9 cellular contexts compared by ENCODE assay signal in the genomic region with DNA sequence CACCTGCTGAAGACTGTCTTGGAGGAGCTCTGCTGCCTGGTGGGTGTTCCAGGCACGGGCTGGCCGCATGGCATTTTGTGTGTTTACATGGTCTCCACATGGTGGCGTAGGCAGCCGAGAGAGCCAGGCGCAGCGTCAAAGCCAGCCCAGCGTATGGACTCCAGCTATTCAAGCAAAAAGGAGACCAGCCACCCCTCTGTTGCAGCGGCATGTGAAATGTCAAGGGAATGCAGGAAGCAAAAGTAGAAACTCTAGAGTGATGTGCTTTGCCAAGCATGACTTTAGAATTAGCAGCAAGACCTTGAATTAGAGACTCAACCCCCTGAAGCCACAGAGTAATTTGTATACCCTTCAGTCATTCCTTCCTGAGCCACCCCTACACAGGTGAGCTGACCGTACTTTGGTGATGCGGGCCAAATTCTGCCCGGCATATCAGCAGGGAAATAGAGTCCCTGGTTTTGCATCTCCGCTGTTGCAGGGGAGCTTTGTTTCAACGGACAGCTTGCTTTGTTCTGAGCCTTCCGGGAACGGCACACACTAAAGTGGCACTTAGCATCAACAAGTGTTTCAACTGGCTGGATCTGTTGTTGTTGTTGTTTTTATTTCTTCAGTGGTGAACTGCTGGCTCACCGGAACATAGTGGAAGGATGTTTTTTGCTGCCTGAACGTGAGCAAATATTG. TPM values are rescaled to one million over a fixed set of nuclear protein-coding genes. Genes with fewer than 3 reads are reported as not detected.
DNase-seq lines count a peak whose midpoint lies in the region; ATAC-seq and TF ChIP-seq lines count a peak whose summit lies in the region.
"Had no signal": no experiment of that assay in that cellular context is flagged by ENCODE, and none has a peak within 500 bp of the region (broad histone marks: within the 10 kb centered on the region; RNA-seq: fewer than 3 reads in every experiment).

No MANE protein-coding gene starts in this region.

- H3K9me3 ChIP-seq in OCI-LY7 (ENCODE audit: low read length) (no peaks in the 10 kb centered on the region), vagina (no peaks in the 10 kb centered on the region)

- H3K4me1 ChIP-seq in OCI-LY7 (ENCODE audit: insufficient read depth, low read length, poor library complexity, severe bottlenecking) = peaks cover 77% of the 10 kb centered on the region
- no peaks in the 10 kb centered on the region for H3K4me1 ChIP-seq in vagina

- H3K4me3 ChIP-seq in AG04449 (ENCODE audit: low read depth, low read length) (no peak overlapping the region), GM12865 (ENCODE audit: low read depth, low read length) (no peak overlapping the region), OCI-LY7 (ENCODE audit: low read depth, low read length, poor library complexity, severe bottlenecking) (peak overlapping the region; percentile 60), vagina (no peak overlapping the region)

- CTCF ChIA-PET in AG04449 (lab: Yijun Ruan, JAX) (interaction anchor here (0.9 to 3.4 kb wide), 13 partner anchors 11 to 437 kb away, joined by 3 to 23 read pairs (median 5); no protein-coding TSS in a partner anchor), OCI-LY7 (lab: Charles Lee; ENCODE audit: unreplicated experiment) (interaction anchor here (0.7 to 2.4 kb wide), 10 partner anchors 19 to 412 kb away, joined by 3 to 8 read pairs (median 4); no protein-coding TSS in a partner anchor)

- POLR2A ChIA-PET in AG04449 (lab: Yijun Ruan, JAX) (no interaction called here), OCI-LY7 (lab: Charles Lee) (interaction anchor here (0.6 to 2.5 kb wide), 16 partner anchors 13 to 579 kb away, joined by 3 to 30 read pairs (median 4); a partner anchor contains a TSS)

- TF ChIP-seq CTCF in AG04449 (IDR thresholded peaks at IDR 0.05; ENCODE audit: insufficient read depth, low read length, missing control alignments) = peak; percentile 59
- TF ChIP-seq CTCF in GM12865 (IDR thresholded peaks at IDR 0.05; ENCODE audit: insufficient read depth, low read depth, low read length, missing control alignments) = peak; percentile 49
- TF ChIP-seq CTCF in OCI-LY7 (conservative IDR thresholded peaks at IDR 0.05; ENCODE audit: low read length) = peak; percentile 90
- no peak for TF ChIP-seq CTCF in vagina (IDR thresholded peaks at IDR 0.05)

- H3K9me2 ChIP-seq in OCI-LY7 (ENCODE audit: insufficient read depth, low read length) = no peaks in the 10 kb centered on the region

- DNase-seq in AG04449 (ENCODE audit: low read depth, low spot score) = no peak
- peak; percentile 56 for DNase-seq in GM12865 (ENCODE audit: low read depth)
- peak; percentile 93 for DNase-seq in OCI-LY7 (ENCODE audit: low spot score)
- peak; percentile 47 for DNase-seq in fibroblast of peridontal ligament (ENCODE audit: extremely low read depth)
- DNase-seq in pons (ENCODE audit: low spot score) = peak; percentile 16
- DNase-seq in epidermal melanocyte (ENCODE audit: insufficient read length, low spot score) = no peak
- no peak for DNase-seq in vagina (ENCODE audit: extremely low spot score in 2 of 2)

- H3K4me2 ChIP-seq in OCI-LY7 (ENCODE audit: low read length) = peak overlapping the region; percentile 64

- H4K20me1 ChIP-seq in OCI-LY7 (ENCODE audit: insufficient read depth, low read length) = no peaks in the 10 kb centered on the region

- no TSS peak for BruUV-seq in OCI-LY7 (replicated peaks; lab: Mats Ljungman, UMichigan)

- no peaks in the 10 kb centered on the region for H3K27me3 ChIP-seq in vagina

- H3K79me2 ChIP-seq in OCI-LY7 (ENCODE audit: insufficient read depth, low read depth, low read length) = no peaks in the 10 kb centered on the region

- no peak for TF ChIP-seq POLR2A in vagina (IDR thresholded peaks at IDR 0.05)

- no peaks in the 10 kb centered on the region for H3K36me3 ChIP-seq in OCI-LY7 (ENCODE audit: insufficient read depth, low read length)
- H3K36me3 ChIP-seq in vagina = no peaks in the 10 kb centered on the region

- H2AFZ ChIP-seq in OCI-LY7 (ENCODE audit: low read length) = peak overlapping the region; percentile 76

- ATAC-seq in HG03045 (IDR thresholded peaks at IDR 0.05; ENCODE audit: unreplicated experiment) = peak; percentile 61

- intact Hi-C loops in OCI-LY7 (cut with micrococcal nuclease; ENCODE audit: unreplicated experiment) (loop anchor here (1.0 kb wide), 4 partner anchors 43 to 392 kb away; no protein-coding TSS in a partner anchor), vagina (cut with DNase I) (no loop called here)

- H3K27ac ChIP-seq in OCI-LY7 (ENCODE audit: low read depth, low read length, poor library complexity, severe bottlenecking) (peak overlapping the region; percentile 87), vagina (no peak overlapping the region)
- H3K27ac ChIP-seq: epithelial cell of prostate had no signal

RNA-seq across cellular contexts. Expression of a gene that starts 48.5 kb away (rescaled TPM):
- total RNA-seq in OCI-LY7 (2014; rRNA removed; shearing (Covaris generic)) = 0.16 and 0.46 TPM in 2 replicates
- total RNA-seq in OCI-LY7 (2022) (16.4 and 19.9 TPM in 2 replicates), vagina (0.49 TPM)

Comparison
In these comparisons a context has a peak if more than half of its experiments do, and no peak if none do; other contexts are left out.
1. DNase-seq: peak in GM12865 (single experiment), OCI-LY7 (single experiment), fibroblast of peridontal ligament (single experiment) and pons (single experiment); none in AG04449 (single experiment), epidermal melanocyte (single experiment) and vagina (0 of 2).
2. CTCF ChIP-seq: peak in AG04449 (single experiment), GM12865 (single experiment) and OCI-LY7 (single experiment); none in vagina (0 of 3).